In genomic region chr15:98711810-98712209, GRCh38 we compare ENCODE assay signal across 23 cellular contexts.
DNase-seq lines count a peak whose midpoint lies in the region; ATAC-seq and TF ChIP-seq lines count a peak whose summit lies in the region.
"Had no signal": no experiment of that assay in that cellular context is flagged by ENCODE, and none has a peak within 500 bp of the region (broad histone marks: within the 10 kb centered on the region; RNA-seq: fewer than 3 reads in every experiment).

No MANE protein-coding gene starts in this region.

- DNase-seq in left ventricle myocardium inferior = no peak
- DNase-seq in heart right ventricle = no peak
- DNase-seq in HAP-1 (ENCODE audit: low spot score in 2 of 2) = peak; percentile 31 to 41
- DNase-seq in WTC11 (ENCODE audit: low spot score) = no peak
- DNase-seq in stimulated activated naive B cell treated with anti-CD40 and anti-IgM and Interleukin-4, amounts not matched to agents 10 μg/mL and 1 μg/mL and 100 μg/mL, for 72 hours = no peak
- DNase-seq in mammary epithelial cell = no peak
- no peak for DNase-seq in PC-3
- DNase-seq: C1 segment of cervical spinal cord, Calu3, DMS153, GOT3, Karpas-422, NCI-H1092, NCI-H1417 treated with DMSO at 0.1 percent for 48 hours, NCI-H1694 treated with DMSO at 0.1 percent for 48 hours, NCI-H2081 treated with DMSO at 0.1 percent for 48 hours, NCI-H2171, NCI-H226, NCI-H510A treated with DMSO at 0.1 percent for 48 hours, SK-N-SH had no signal

- no peak for TF ChIP-seq CTCF in left ventricle myocardium inferior (IDR thresholded peaks at IDR 0.05; ENCODE audit: borderline replicate concordance)
- TF ChIP-seq CTCF in heart right ventricle (IDR thresholded peaks at IDR 0.05) = no peak
- no peak for TF ChIP-seq CTCF in WTC11 (IDR thresholded peaks at IDR 0.05)
- TF ChIP-seq CTCF in mammary epithelial cell (conservative IDR thresholded peaks at IDR 0.05 in 1 of 2, IDR thresholded peaks at IDR 0.05 in 1 of 2; ENCODE audit: extremely low read depth in 1 of 2, insufficient read depth in 1 of 2, low read depth in 1 of 2, low read length in 2 of 2) = no peak
- TF ChIP-seq CTCF in PC-3 (conservative IDR thresholded peaks at IDR 0.05; ENCODE audit: low read depth, low read length) = no peak

- H3K4me2 ChIP-seq in mammary epithelial cell (ENCODE audit: insufficient read depth, low read depth, low read length) (no peak overlapping the region), PC-3 (ENCODE audit: low read length) (no peak overlapping the region)
- H3K4me2 ChIP-seq: SK-N-SH had no signal

- H3K27ac Mint-ChIP-seq in WTC11 = peak overlapping the region; percentile 86
- peak overlapping the region; percentile 81 for H3K27ac Mint-ChIP-seq in stimulated activated naive B cell treated with anti-CD40 and anti-IgM and Interleukin-4, amounts not matched to agents 10 μg/mL and 1 μg/mL and 100 μg/mL, for 72 hours

- H4K20me1 ChIP-seq in mammary epithelial cell (ENCODE audit: insufficient read depth, low read length) (no peaks in the 10 kb centered on the region), PC-3 (ENCODE audit: low read length) (no peaks in the 10 kb centered on the region)

- ATAC-seq in heart right ventricle (no peak), WTC11 (no peak), GM21381 (IDR thresholded peaks at IDR 0.05; ENCODE audit: unreplicated experiment) (no peak), PC-3 (no peak)
- no peak for ATAC-seq in stimulated activated naive B cell treated with anti-CD40 and anti-IgM and Interleukin-4, amounts not matched to agents 10 μg/mL and 1 μg/mL and 100 μg/mL, for 72 hours (replicated peaks)
- ATAC-seq: HCT116 had no signal

- in situ Hi-C loops in HAP-1 (cut with MboI; ENCODE audit: low sequenced_read_pairs) = no loop called here
- in situ Hi-C loops in mammary epithelial cell (cut with MboI; ENCODE audit: low sequenced_read_pairs in 2 of 2) = no loop called here

- H3K27me3 Mint-ChIP-seq in WTC11 (ENCODE audit: low read depth) = no peaks in the 10 kb centered on the region
- no peaks in the 10 kb centered on the region for H3K27me3 Mint-ChIP-seq in stimulated activated naive B cell treated with anti-CD40 and anti-IgM and Interleukin-4, amounts not matched to agents 10 μg/mL and 1 μg/mL and 100 μg/mL, for 72 hours

- no peaks in the 10 kb centered on the region for H3F3A ChIP-seq in PC-3 (ENCODE audit: low read length, unreplicated experiment)

- WGBS in heart right ventricle, 2 donors = 95 to 97% methylated on average over 2 of the region's 2 CpGs
- WGBS in mammary epithelial cell (ENCODE audit: low coverage, missing lambda C conversion rate) = 96% methylated on average over 2 of the region's 2 CpGs

- peaks cover 91% of the 10 kb centered on the region for H3K4me1 Mint-ChIP-seq in WTC11
- peaks cover 24 to 35% of the 10 kb centered on the region in 2 donors for H3K4me1 Mint-ChIP-seq in stimulated activated naive B cell treated with anti-CD40 and anti-IgM and Interleukin-4, amounts not matched to agents 10 μg/mL and 1 μg/mL and 100 μg/mL, for 72 hours

- intact Hi-C loops in left ventricle myocardium inferior (cut with micrococcal nuclease) = no loop called here
- intact Hi-C loops in heart right ventricle (cut with DNase I) = loop anchor here in 1 of 10 donors (5.0 kb wide), 1 partner anchor 40 kb away; no protein-coding TSS in a partner anchor
- intact Hi-C loops in mammary epithelial cell (cut with micrococcal nuclease) = no loop called here
- intact Hi-C loops in PC-3 (cut with micrococcal nuclease) = no loop called here

- H3K27me3 ChIP-seq in left ventricle myocardium inferior (ENCODE audit: low read depth) = no peaks in the 10 kb centered on the region
- H3K27me3 ChIP-seq in heart right ventricle = no peaks in the 10 kb centered on the region
- H3K27me3 ChIP-seq in HAP-1 (ENCODE audit: low read depth) = no peaks in the 10 kb centered on the region
- no peaks in the 10 kb centered on the region for H3K27me3 ChIP-seq in mammary epithelial cell (ENCODE audit: insufficient read depth, low read length)
- no peaks in the 10 kb centered on the region for H3K27me3 ChIP-seq in PC-3 (ENCODE audit: low read length)

- H3K36me3 ChIP-seq in left ventricle myocardium inferior = peaks cover 30% of the 10 kb centered on the region
- peaks cover 0 to 34% (median 8%) of the 10 kb centered on the region in 9 donors for H3K36me3 ChIP-seq in heart right ventricle
- H3K36me3 ChIP-seq in HAP-1 (replicated peaks) = peaks cover 16% of the 10 kb centered on the region
- peaks cover 8% of the 10 kb centered on the region for H3K36me3 ChIP-seq in mammary epithelial cell (ENCODE audit: insufficient read depth, low read length)
- H3K36me3 ChIP-seq in PC-3 (ENCODE audit: low read depth, low read length) = no peaks in the 10 kb centered on the region

- no peak overlapping the region for H3K9ac ChIP-seq in mammary epithelial cell (ENCODE audit: insufficient read depth, low read length)
- no peak overlapping the region for H3K9ac ChIP-seq in PC-3 (ENCODE audit: low read length)
- H3K9ac ChIP-seq: SK-N-SH had no signal

- peaks cover 8% of the 10 kb centered on the region for H3K9me3 ChIP-seq in left ventricle myocardium inferior (replicated peaks)
- H3K9me3 ChIP-seq in heart right ventricle = peaks cover 0 to 16% (median 0%) of the 10 kb centered on the region in 11 donors
- no peaks in the 10 kb centered on the region for H3K9me3 ChIP-seq in HAP-1
- no peaks in the 10 kb centered on the region for H3K9me3 ChIP-seq in mammary epithelial cell (replicated peaks; ENCODE audit: insufficient read depth, low read length)
- H3K9me3 ChIP-seq in PC-3 (ENCODE audit: low read length) = no peaks in the 10 kb centered on the region
- H3K9me3 ChIP-seq: SK-N-SH had no signal

- H3K4me1 ChIP-seq in left ventricle myocardium inferior = peaks cover 79% of the 10 kb centered on the region
- peaks cover 17 to 73% (median 49%) of the 10 kb centered on the region in 9 donors for H3K4me1 ChIP-seq in heart right ventricle
- peaks cover 12% of the 10 kb centered on the region for H3K4me1 ChIP-seq in HAP-1
- H3K4me1 ChIP-seq in mammary epithelial cell (ENCODE audit: insufficient read depth, low read length) = peaks cover 29% of the 10 kb centered on the region
- peaks cover 12% of the 10 kb centered on the region for H3K4me1 ChIP-seq in PC-3 (ENCODE audit: insufficient read depth, low read length)

- H3K79me2 ChIP-seq in mammary epithelial cell (ENCODE audit: insufficient read depth, low read length) (peaks cover 98% of the 10 kb centered on the region), PC-3 (ENCODE audit: low read length) (peaks cover 28% of the 10 kb centered on the region)

- H3K4me3 Mint-ChIP-seq in WTC11 = no peak overlapping the region
- H3K4me3 Mint-ChIP-seq in stimulated activated naive B cell treated with anti-CD40 and anti-IgM and Interleukin-4, amounts not matched to agents 10 μg/mL and 1 μg/mL and 100 μg/mL, for 72 hours = no peak overlapping the region

- BruUV-seq in mammary epithelial cell (replicated peaks; lab: Mats Ljungman, UMichigan) = no TSS peak
- BruUV-seq in PC-3 (replicated peaks; lab: Mats Ljungman, UMichigan) = no TSS peak

- CTCF ChIA-PET in WTC11 (lab: Charles Lee) (interaction anchor here (0.9 kb wide), 1 partner anchor 52 kb away, joined by 3 read pairs; no protein-coding TSS in a partner anchor), mammary epithelial cell (lab: Charles Lee; ENCODE audit: low non-redundant PET) (no interaction called here), PC-3 (lab: Charles Lee) (no interaction called here)

- H3K27ac ChIP-seq in left ventricle myocardium inferior (replicated peaks) (peak overlapping the region; percentile 90), heart right ventricle (no peak overlapping the region), mammary epithelial cell (ENCODE audit: insufficient read depth, low read depth, low read length) (no peak overlapping the region), PC-3 (ENCODE audit: low read length) (no peak overlapping the region)
- H3K27ac ChIP-seq: HL-60 had no signal

- H3K9me3 Mint-ChIP-seq in WTC11 = peaks cover 11% of the 10 kb centered on the region
- peaks cover 10% of the 10 kb centered on the region in 2 donors for H3K9me3 Mint-ChIP-seq in stimulated activated naive B cell treated with anti-CD40 and anti-IgM and Interleukin-4, amounts not matched to agents 10 μg/mL and 1 μg/mL and 100 μg/mL, for 72 hours

- dilution Hi-C loops in mammary epithelial cell (cut with HindIII; ENCODE audit: low sequenced_read_pairs) = no loop called here

- H3K4me3 ChIP-seq in left ventricle myocardium inferior (no peak overlapping the region), heart right ventricle (no peak overlapping the region), HAP-1 (no peak overlapping the region), mammary epithelial cell (replicated peaks in 1 of 3; ENCODE audit: insufficient read depth in 1 of 3, low read depth in 2 of 3, low read length in 3 of 3) (no peak overlapping the region), PC-3 (ENCODE audit: low read length) (no peak overlapping the region)

- POLR2A ChIA-PET in WTC11 (lab: Charles Lee) = no interaction called here
- POLR2A ChIA-PET in PC-3 (lab: Charles Lee; ENCODE audit: unreplicated experiment) = no interaction called here

- H3K9me2 ChIP-seq in PC-3 (replicated peaks; ENCODE audit: low read length) = no peaks in the 10 kb centered on the region
- H3K9me2 ChIP-seq: SK-N-SH had no signal

- H2AFZ ChIP-seq in mammary epithelial cell (ENCODE audit: low read depth, low read length) (no peak overlapping the region), PC-3 (ENCODE audit: low read length) (no peak overlapping the region)

- peaks cover 31% of the 10 kb centered on the region for H3K36me3 Mint-ChIP-seq in WTC11
- H3K36me3 Mint-ChIP-seq in stimulated activated naive B cell treated with anti-CD40 and anti-IgM and Interleukin-4, amounts not matched to agents 10 μg/mL and 1 μg/mL and 100 μg/mL, for 72 hours = peaks cover 21 to 25% of the 10 kb centered on the region in 2 donors

TF ChIP-seq in WTC11, 78 proteins besides CTCF, POLR2A, EP300 and RAD21:
- TF ChIP-seq, protein P1, sequence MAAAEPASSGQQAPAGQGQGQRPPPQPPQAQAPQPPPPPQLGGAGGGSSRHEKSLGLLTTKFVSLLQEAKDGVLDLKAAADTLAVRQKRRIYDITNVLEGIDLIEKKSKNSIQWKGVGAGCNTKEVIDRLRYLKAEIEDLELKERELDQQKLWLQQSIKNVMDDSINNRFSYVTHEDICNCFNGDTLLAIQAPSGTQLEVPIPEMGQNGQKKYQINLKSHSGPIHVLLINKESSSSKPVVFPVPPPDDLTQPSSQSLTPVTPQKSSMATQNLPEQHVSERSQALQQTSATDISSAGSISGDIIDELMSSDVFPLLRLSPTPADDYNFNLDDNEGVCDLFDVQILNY (CRISPR knock-in tag; IDR thresholded peaks at IDR 0.05) = no peak
- no peak for TF ChIP-seq ZNF416 (CRISPR knock-in tag; IDR thresholded peaks at IDR 0.05)

Comparison
In these comparisons a context has a peak if more than half of its experiments do, and no peak if none do; other contexts are left out.
1. DNase-seq: peak in HAP-1 (2 of 2); none in left ventricle myocardium inferior (single experiment), heart right ventricle (0 of 2), WTC11 (single experiment), stimulated activated naive B cell treated with anti-CD40 and anti-IgM and Interleukin-4, amounts not matched to agents 10 μg/mL and 1 μg/mL and 100 μg/mL, for 72 hours (single experiment), mammary epithelial cell (single experiment) and PC-3 (single experiment).